2 cellular contexts compared by ENCODE assay signal in the genomic region with DNA sequence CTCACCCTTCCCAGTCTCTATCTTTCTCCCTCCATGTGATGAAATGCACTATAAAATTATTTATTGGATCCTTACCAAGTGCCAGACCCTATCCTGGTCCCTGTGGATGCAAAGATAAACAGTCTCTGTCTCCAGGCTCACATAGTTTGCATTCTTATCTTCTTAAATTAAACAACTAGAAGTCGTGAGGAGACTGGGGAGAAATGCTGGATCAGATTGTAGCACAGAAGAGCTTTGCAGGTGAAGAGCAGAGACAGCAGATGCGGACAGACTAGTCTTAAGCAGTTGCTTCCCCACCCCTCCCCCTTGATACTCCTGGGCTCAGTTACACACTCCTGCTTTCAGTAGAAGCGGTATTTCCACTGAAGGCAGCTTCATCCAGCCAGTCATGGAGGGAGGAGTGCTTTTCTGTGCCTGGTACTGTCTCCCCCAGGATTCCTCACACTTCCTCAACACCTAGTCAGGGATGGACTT.
TF ChIP-seq lines count a peak whose summit lies in the region.

No MANE protein-coding gene starts in this region.

TF ChIP-seq in A549, 52 proteins besides CTCF, POLR2A, EP300 and RAD21 (continued from another document):
- TF ChIP-seq CBX2 (IDR thresholded peaks at IDR 0.05; ENCODE audit: borderline replicate concordance, low read depth) (no peak), HOXB13 (CRISPR knock-in tag; IDR thresholded peaks at IDR 0.05; ENCODE audit: low read depth) (no peak), CHD2 (IDR thresholded peaks at IDR 0.05; ENCODE audit: low read length, partially characterized antibody) (no peak), HEYL (CRISPR knock-in tag; IDR thresholded peaks at IDR 0.05) (no peak), SREBF2 (IDR thresholded peaks at IDR 0.05) (no peak), GATA3 (IDR thresholded peaks at IDR 0.05; ENCODE audit: borderline replicate concordance) (peak; percentile 68; the same call in 1 of the 2 replicates), REST (IDR thresholded peaks at IDR 0.05) (no peak), ESRRA (IDR thresholded peaks at IDR 0.05; ENCODE audit: borderline replicate concordance, low read length) (no peak), ELK1 (IDR thresholded peaks at IDR 0.05; ENCODE audit: low read depth, low read length) (no peak), MAZ (IDR thresholded peaks at IDR 0.05; ENCODE audit: borderline replicate concordance, low read depth, low read length) (no peak), MYC (IDR thresholded peaks at IDR 0.05; ENCODE audit: borderline replicate concordance, low read length) (no peak), JUNB (IDR thresholded peaks at IDR 0.05) (no peak), FOSB (CRISPR knock-in tag; IDR thresholded peaks at IDR 0.05) (no peak), FOSL2 (IDR thresholded peaks at IDR 0.05) (no peak), FOSL2 (CRISPR knock-in tag; IDR thresholded peaks at IDR 0.05) (no peak), MAFK (IDR thresholded peaks at IDR 0.05; ENCODE audit: partially characterized antibody) (no peak), USF2 (IDR thresholded peaks at IDR 0.05) (no peak), HDAC2 (IDR thresholded peaks at IDR 0.05) (no peak), SMC3 (IDR thresholded peaks at IDR 0.05) (no peak), CBX8 (IDR thresholded peaks at IDR 0.05) (no peak), PHF8 (IDR thresholded peaks at IDR 0.05; ENCODE audit: borderline replicate concordance, low read depth) (no peak), CEBPB (IDR thresholded peaks at IDR 0.05) (peak in 1 of 2 experiments; percentile 55; a peak in 2 of 4 replicates)
- TF ChIP-seq, protein P1, sequence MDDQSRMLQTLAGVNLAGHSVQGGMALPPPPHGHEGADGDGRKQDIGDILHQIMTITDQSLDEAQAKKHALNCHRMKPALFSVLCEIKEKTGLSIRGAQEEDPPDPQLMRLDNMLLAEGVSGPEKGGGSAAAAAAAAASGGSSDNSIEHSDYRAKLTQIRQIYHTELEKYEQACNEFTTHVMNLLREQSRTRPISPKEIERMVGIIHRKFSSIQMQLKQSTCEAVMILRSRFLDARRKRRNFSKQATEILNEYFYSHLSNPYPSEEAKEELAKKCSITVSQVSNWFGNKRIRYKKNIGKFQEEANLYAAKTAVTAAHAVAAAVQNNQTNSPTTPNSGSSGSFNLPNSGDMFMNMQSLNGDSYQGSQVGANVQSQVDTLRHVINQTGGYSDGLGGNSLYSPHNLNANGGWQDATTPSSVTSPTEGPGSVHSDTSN (IDR thresholded peaks at IDR 0.05) = no peak
- TF ChIP-seq, protein P2, sequence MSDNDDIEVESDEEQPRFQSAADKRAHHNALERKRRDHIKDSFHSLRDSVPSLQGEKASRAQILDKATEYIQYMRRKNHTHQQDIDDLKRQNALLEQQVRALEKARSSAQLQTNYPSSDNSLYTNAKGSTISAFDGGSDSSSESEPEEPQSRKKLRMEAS (IDR thresholded peaks at IDR 0.05) = peak; percentile 32; the same call in 1 of the 2 replicates

TF ChIP-seq in HEK293, 187 proteins besides CTCF, POLR2A, EP300 and RAD21 (continued from another document):
- TF ChIP-seq PRDM10 (tag by site-specific recombination; IDR thresholded peaks at IDR 0.05) (peak; percentile 45), TRIM28 (IDR thresholded peaks at IDR 0.05; ENCODE audit: borderline replicate concordance, low read length) (peak; percentile 64; the same call in 1 of the 2 replicates), IKZF3 (tag by site-specific recombination; IDR thresholded peaks at IDR 0.05) (peak; percentile 21; the same call in 1 of the 2 replicates), ZNF10 (tag by site-specific recombination; IDR thresholded peaks at IDR 0.05) (peak; percentile 61; the same call in 1 of the 2 replicates), ZNF18 (tag by site-specific recombination; IDR thresholded peaks at IDR 0.05) (no peak), HOXD13 (CRISPR knock-in tag; IDR thresholded peaks at IDR 0.05; ENCODE audit: borderline replicate concordance) (peak; percentile 88), ZNF341 (tag by site-specific recombination; IDR thresholded peaks at IDR 0.05; ENCODE audit: low read depth) (0 out of 2 replicates have a peak, but pooled peaks have one; percentile 14), YY1 (tag by site-specific recombination; IDR thresholded peaks at IDR 0.05) (no peak), ZNF335 (tag by site-specific recombination; conservative IDR thresholded peaks at IDR 0.05) (peak; percentile 36; the same call in 1 of the 2 replicates)
- TF ChIP-seq, protein P3, sequence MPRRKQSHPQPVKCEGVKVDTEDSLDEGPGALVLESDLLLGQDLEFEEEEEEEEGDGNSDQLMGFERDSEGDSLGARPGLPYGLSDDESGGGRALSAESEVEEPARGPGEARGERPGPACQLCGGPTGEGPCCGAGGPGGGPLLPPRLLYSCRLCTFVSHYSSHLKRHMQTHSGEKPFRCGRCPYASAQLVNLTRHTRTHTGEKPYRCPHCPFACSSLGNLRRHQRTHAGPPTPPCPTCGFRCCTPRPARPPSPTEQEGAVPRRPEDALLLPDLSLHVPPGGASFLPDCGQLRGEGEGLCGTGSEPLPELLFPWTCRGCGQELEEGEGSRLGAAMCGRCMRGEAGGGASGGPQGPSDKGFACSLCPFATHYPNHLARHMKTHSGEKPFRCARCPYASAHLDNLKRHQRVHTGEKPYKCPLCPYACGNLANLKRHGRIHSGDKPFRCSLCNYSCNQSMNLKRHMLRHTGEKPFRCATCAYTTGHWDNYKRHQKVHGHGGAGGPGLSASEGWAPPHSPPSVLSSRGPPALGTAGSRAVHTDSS (tag by site-specific recombination; IDR thresholded peaks at IDR 0.05) = no peak
